8 cellular contexts compared by ENCODE assay signal in genomic region chr2:36597532-36598377, GRCh38. TPM values are rescaled to one million over a fixed set of nuclear protein-coding genes. Genes with fewer than 3 reads are reported as not detected.
DNase-seq lines count a peak whose midpoint lies in the region; ATAC-seq and TF ChIP-seq lines count a peak whose summit lies in the region.

Gene FEZ2, minus strand, starts transcription at chr2:36598168. Its CDS starts 26 bp downstream, at chr2:36598142.

- H3K36me3 Mint-ChIP-seq in natural killer cell = no peaks in the 10 kb centered on the region

- intact Hi-C loops in natural killer cell (cut with micrococcal nuclease) = no loop called here

- peaks cover 32 to 40% of the 10 kb centered on the region in 2 donors for H3K4me1 Mint-ChIP-seq in natural killer cell

- ATAC-seq in GM21529 (IDR thresholded peaks at IDR 0.05; ENCODE audit: unreplicated experiment) (peak; percentile 99), natural killer cell (peak; percentile 89 to 95 (median 92))
- ATAC-seq in stimulated activated naive CD8-positive, alpha-beta T cell treated with anti-CD3 and anti-CD28 coated beads, Interleukin-15, Interleukin-2, amounts not matched to agents 100 U/mL and 50 U/mL, for 24 hours = peak; percentile 97

- H3K9me3 Mint-ChIP-seq in natural killer cell = no peaks in the 10 kb centered on the region

- H3K27ac Mint-ChIP-seq in natural killer cell = peak within 1 kb of the TSS; percentile 61 to 82

- TF ChIP-seq CTCF in natural killer cell (IDR thresholded peaks at IDR 0.05) = no peak

- H3K27me3 Mint-ChIP-seq in natural killer cell (ENCODE audit: low read depth in 2 of 2) = no peaks in the 10 kb centered on the region

- peak within 1 kb of the TSS; percentile 90 for H3K4me3 Mint-ChIP-seq in natural killer cell

- DNase-seq in DMS53 treated with DMSO at 0.1 percent for 48 hours (lab: John Stamatoyannopoulos, UW; ENCODE audit: unreplicated experiment) (peak; percentile 35), HuH-7.5 (ENCODE audit: low spot score) (peak; percentile 67), RPMI8226 (peak; percentile 88), fibroblast of peridontal ligament (ENCODE audit: extremely low read depth) (peak; percentile 55), natural killer cell (peak; percentile 62)
- peak; percentile 46 for DNase-seq in activated T-helper 9 cell treated with anti-CD3 and anti-CD28 coated beads, Interleukin-2, amount 50 U/mL, for 16 hours (ENCODE audit: low read depth)
- peak; percentile 81 for DNase-seq in stimulated activated naive CD8-positive, alpha-beta T cell treated with anti-CD3 and anti-CD28 coated beads, Interleukin-15, Interleukin-2, amounts not matched to agents 100 U/mL and 50 U/mL, for 24 hours

RNA-seq across cellular contexts. Expression of gene FEZ2, which starts in this region (rescaled TPM):
- total RNA-seq in natural killer cell = 10 to 100 TPM; 25.9 to 41.7 (median 36.0) TPM

Comparison
In these comparisons a context has a peak if more than half of its experiments do, and no peak if none do; other contexts are left out.
1. Peak in every context shown above with its lines: DNase-seq and ATAC-seq.
2. DNase-seq: peak in every context shown above with its lines; median percentile 88 in RPMI8226; 81 in stimulated activated naive CD8-positive, alpha-beta T cell treated with anti-CD3 and anti-CD28 coated beads, Interleukin-15, Interleukin-2, amounts not matched to agents 100 U/mL and 50 U/mL, for 24 hours; 67 in HuH-7.5; 62 in natural killer cell; 55 in fibroblast of peridontal ligament; 46 in activated T-helper 9 cell treated with anti-CD3 and anti-CD28 coated beads, Interleukin-2, amount 50 U/mL, for 16 hours; 35 in DMS53 treated with DMSO at 0.1 percent for 48 hours.